Comparison of ENCODE assay signal across 8 cellular contexts in genomic region chr3:100210777-100211145, GRCh38. TPM values are rescaled to one million over a fixed set of nuclear protein-coding genes. Genes with fewer than 3 reads are reported as not detected.
DNase-seq lines count a peak whose midpoint lies in the region; ATAC-seq and TF ChIP-seq lines count a peak whose summit lies in the region.

No MANE protein-coding gene starts in this region.

- ATAC-seq in HG02588 (IDR thresholded peaks at IDR 0.05; ENCODE audit: unreplicated experiment) (peak; percentile 14), upper lobe of left lung (ENCODE audit: low FRiP score in 2 of 2) (peak in 1 of 2 donors; percentile 81), HG03442 (IDR thresholded peaks at IDR 0.05; ENCODE audit: unreplicated experiment) (no peak), GM21737 (IDR thresholded peaks at IDR 0.05; ENCODE audit: unreplicated experiment) (no peak)
- peak; percentile 43 for ATAC-seq in activated naive CD8-positive, alpha-beta T cell treated with anti-CD3 and anti-CD28 coated beads, Interleukin-2, amount 50 U/mL, for 24 hours
- no peak for ATAC-seq in activated CD4-positive, CD25-positive, alpha-beta regulatory T cell treated with anti-CD3 and anti-CD28 coated beads, Interleukin-2, amount 50 U/mL, for 24 hours

- peak in 3 of 4 donors; percentile 53 to 85 (median 79) for TF ChIP-seq EP300 in upper lobe of left lung (IDR thresholded peaks at IDR 0.05)

- H3K4me3 Mint-ChIP-seq in activated naive CD8-positive, alpha-beta T cell treated with anti-CD3 and anti-CD28 coated beads, Interleukin-2, amount 50 U/mL, for 24 hours, result no peak overlapping the region

- TF ChIP-seq POLR2A in upper lobe of left lung (IDR thresholded peaks at IDR 0.05), result no peak

- WGBS in upper lobe of left lung, 2 donors, result 14 to 19% methylated on average over 3 of the region's 3 CpGs

- H3K4me1 ChIP-seq in iPS-20b (ENCODE audit: insufficient read depth, low read length), result peaks cover 25% of the 10 kb centered on the region
- peaks cover 12 to 21% (median 16%) of the 10 kb centered on the region in 4 donors for H3K4me1 ChIP-seq in upper lobe of left lung

- DNase-seq in AG09319 (ENCODE audit: extremely low read depth, low read depth), result peak; percentile 92
- no peak for DNase-seq in activated naive CD8-positive, alpha-beta T cell treated with anti-CD3 and anti-CD28 coated beads, Interleukin-2, amount 50 U/mL, for 24 hours
- no peak for DNase-seq in upper lobe of left lung

- no peaks in the 10 kb centered on the region for H3K27me3 Mint-ChIP-seq in activated naive CD8-positive, alpha-beta T cell treated with anti-CD3 and anti-CD28 coated beads, Interleukin-2, amount 50 U/mL, for 24 hours

- H3K9ac ChIP-seq in iPS-20b (ENCODE audit: low read depth, low read length), result peak overlapping the region; percentile 59; the same call in 1 of the 2 replicates

- no peaks in the 10 kb centered on the region for H3K36me3 ChIP-seq in iPS-20b (ENCODE audit: insufficient read depth, low read depth, low read length)
- no peaks in the 10 kb centered on the region for H3K36me3 ChIP-seq in upper lobe of left lung

- H3K4me3 ChIP-seq in iPS-20b (ENCODE audit: low read length), result peak overlapping the region; percentile 33; the same call in 1 of the 2 replicates
- H3K4me3 ChIP-seq in upper lobe of left lung, result no peak overlapping the region

- H3K9me3 ChIP-seq in iPS-20b (ENCODE audit: insufficient read depth, low read depth, low read length) (no peaks in the 10 kb centered on the region), upper lobe of left lung (no peaks in the 10 kb centered on the region)

- H3K27me3 ChIP-seq in iPS-20b (ENCODE audit: insufficient read depth, low read length), result peaks cover 7% of the 10 kb centered on the region
- H3K27me3 ChIP-seq in upper lobe of left lung, result no peaks in the 10 kb centered on the region

- TF ChIP-seq CTCF in AG09319 (IDR thresholded peaks at IDR 0.05; ENCODE audit: low read depth, low read length) (no peak), upper lobe of left lung (IDR thresholded peaks at IDR 0.05) (no peak)

- H3K4me1 Mint-ChIP-seq in activated naive CD8-positive, alpha-beta T cell treated with anti-CD3 and anti-CD28 coated beads, Interleukin-2, amount 50 U/mL, for 24 hours, result peaks cover 11% of the 10 kb centered on the region

- H3K9me3 Mint-ChIP-seq in activated naive CD8-positive, alpha-beta T cell treated with anti-CD3 and anti-CD28 coated beads, Interleukin-2, amount 50 U/mL, for 24 hours, result no peaks in the 10 kb centered on the region

- H3K36me3 Mint-ChIP-seq in activated naive CD8-positive, alpha-beta T cell treated with anti-CD3 and anti-CD28 coated beads, Interleukin-2, amount 50 U/mL, for 24 hours (ENCODE audit: low read depth), result no peaks in the 10 kb centered on the region

- H3K27ac Mint-ChIP-seq in activated naive CD8-positive, alpha-beta T cell treated with anti-CD3 and anti-CD28 coated beads, Interleukin-2, amount 50 U/mL, for 24 hours, result no peak overlapping the region

- H3K27ac ChIP-seq in iPS-20b (ENCODE audit: low read length) (no peak overlapping the region), upper lobe of left lung (peak overlapping the region; percentile 66 to 83 (median 69))

RNA-seq across cellular contexts. Expression of gene TBC1D23, which starts 50.0 kb away (rescaled TPM):
- total RNA-seq in upper lobe of left lung, result 10 to 100 TPM; 13.4 to 42.7 (median 32.0) TPM

Comparison
In these comparisons a context has a peak if more than half of its experiments do, and no peak if none do; other contexts are left out.
1. ATAC-seq: peak in HG02588 (single experiment) and activated naive CD8-positive, alpha-beta T cell treated with anti-CD3 and anti-CD28 coated beads, Interleukin-2, amount 50 U/mL, for 24 hours (single experiment); none in HG03442 (single experiment), activated CD4-positive, CD25-positive, alpha-beta regulatory T cell treated with anti-CD3 and anti-CD28 coated beads, Interleukin-2, amount 50 U/mL, for 24 hours (0 of 2) and GM21737 (single experiment).